In the genomic region with DNA sequence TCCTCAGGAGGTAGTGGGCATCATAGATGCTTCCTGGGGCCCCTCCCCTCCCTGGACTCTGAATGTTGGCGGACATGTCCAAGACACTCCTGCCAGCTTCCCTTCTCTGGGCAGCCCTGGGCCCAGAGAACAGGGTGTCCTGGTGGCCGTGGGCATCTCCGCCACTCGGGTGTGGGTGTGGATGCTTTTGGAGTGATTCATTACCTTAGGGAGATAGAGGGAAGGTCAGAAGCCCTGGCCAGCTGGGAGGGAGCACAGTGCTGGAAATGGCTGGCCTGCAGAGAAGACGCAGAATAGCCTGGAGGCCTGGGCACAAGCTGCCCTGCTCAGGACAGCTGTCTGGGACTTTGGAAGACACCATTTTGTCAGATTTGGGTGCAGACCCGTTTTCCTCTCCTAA, we compare ENCODE assay signal across 1 cellular context. TPM values are rescaled to one million over a fixed set of nuclear protein-coding genes. Genes with fewer than 3 reads are reported as not detected.
"Had no signal": no experiment of that assay in that cellular context is flagged by ENCODE, and none has a peak within 500 bp of the region (broad histone marks: within the 10 kb centered on the region; RNA-seq: fewer than 3 reads in every experiment).

No MANE protein-coding gene starts in this region.

RNA-seq across cellular contexts. Expression of gene SAXO2, which starts 37.7 kb away (rescaled TPM):
- total RNA-seq: activated T-helper 2 cell treated with anti-CD3 and anti-CD28 coated beads, Interferon-gamma antibody, Interleukin-2, Interleukin-4, amounts not matched to agents 10 μg/mL and 5 μg/mL and 100 μg/mL, durations not matched to agents 14 hours and 24 hours and 36 hours had no signal
